Comparison of ENCODE assay signal across 29 cellular contexts in the genomic region with DNA sequence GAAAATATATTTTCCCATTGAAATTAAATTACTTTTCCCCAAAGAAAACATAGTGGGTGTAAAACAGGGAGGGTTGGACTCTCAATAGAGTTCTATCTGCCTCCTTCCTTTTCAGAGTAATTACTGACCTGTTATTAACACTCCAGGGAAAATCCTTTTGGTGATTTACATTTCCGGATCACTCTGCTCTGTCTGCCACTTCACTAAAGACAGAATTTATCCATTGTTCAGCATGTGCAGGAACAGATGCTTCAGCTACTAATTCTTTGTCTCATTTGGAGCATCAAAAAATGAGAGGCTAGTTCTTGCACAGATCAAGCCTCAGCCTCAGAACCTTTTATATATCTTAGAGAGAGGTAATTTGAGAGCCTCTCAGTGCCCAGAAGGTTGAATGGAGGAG.
DNase-seq lines count a peak whose midpoint lies in the region; ATAC-seq lines count a peak whose summit lies in the region.
"Had no signal": no experiment of that assay in that cellular context is flagged by ENCODE, and none has a peak within 500 bp of the region (broad histone marks: within the 10 kb centered on the region; RNA-seq: fewer than 3 reads in every experiment).

No MANE protein-coding gene starts in this region.

- DNase-seq in GM23248 (no peak), NCI-H524 (lab: John Stamatoyannopoulos, UW) (peak; percentile 58 to 94), dermis microvascular lymphatic vessel endothelial cell (ENCODE audit: low read depth in 2 of 2) (peak; percentile 45 to 55), pulmonary artery endothelial cell (ENCODE audit: low read depth, low spot score) (peak; percentile 13), NCI-H526 (lab: John Stamatoyannopoulos, UW) (no peak)
- DNase-seq: activated CD4-positive, CD25-positive, alpha-beta regulatory T cell treated with anti-CD3 and anti-CD28 coated beads, Interleukin-2, amount 50 U/mL, for 72 hours; activated CD8-positive, alpha-beta memory T cell treated with anti-CD3 and anti-CD28 coated beads, Interleukin-2, amount 50 U/mL, for 48 hours; activated CD8-positive, alpha-beta T cell treated with anti-CD3 and anti-CD28 coated beads for 36 hours; activated naive CD4-positive, alpha-beta T cell treated with anti-CD3 and anti-CD28 coated beads, Interleukin-2, amount 10 ng/mL, durations not matched to agents 7 days and 5 days; adrenal gland; body of pancreas; C1 segment of cervical spinal cord; Caco-2; DND-41; GF-D8; hippocampal formation; mucosa of descending colon; natural killer cell; NCI-H1048; NCI-H1930; NCI-H226; NK-92 treated with Interleukin-12 subunit alpha and Interleukin-12 subunit beta, amount 100 ng/mL, for 24 hours; T-helper 17 cell; upper lobe of left lung had no signal

- H3K79me2 ChIP-seq in GM23248 (ENCODE audit: insufficient read depth), result no peaks in the 10 kb centered on the region

- H3K9me2 ChIP-seq in GM23248 (ENCODE audit: insufficient read depth), result no peaks in the 10 kb centered on the region

- H3K9me3 ChIP-seq in GM23248 (ENCODE audit: low read depth), result no peaks in the 10 kb centered on the region
- H3K9me3 ChIP-seq: adrenal gland, body of pancreas, Caco-2, mucosa of descending colon, upper lobe of left lung had no signal

- peak overlapping the region; percentile 47; the same call in 1 of the 2 replicates for H2AFZ ChIP-seq in GM23248

- H3K4me1 ChIP-seq in GM23248 (ENCODE audit: insufficient read depth), result peaks cover 35% of the 10 kb centered on the region
- H3K4me1 ChIP-seq: adrenal gland, body of pancreas, Caco-2, gastroesophageal sphincter, upper lobe of left lung had no signal

- no peak overlapping the region for H3K4me2 ChIP-seq in GM23248 (ENCODE audit: unreplicated experiment)

- no peaks in the 10 kb centered on the region for H3K36me3 ChIP-seq in GM23248 (ENCODE audit: low read depth)
- H3K36me3 ChIP-seq: adrenal gland, gastroesophageal sphincter, upper lobe of left lung had no signal

- no peak overlapping the region for H3K9ac ChIP-seq in GM23248

- H4K20me1 ChIP-seq in GM23248 (ENCODE audit: insufficient read depth), result no peaks in the 10 kb centered on the region

- H3K27me3 ChIP-seq in GM23248 (replicated peaks; ENCODE audit: insufficient read depth), result no peaks in the 10 kb centered on the region
- H3K27me3 ChIP-seq: adrenal gland, body of pancreas, gastroesophageal sphincter, upper lobe of left lung had no signal

- no peak overlapping the region for H3K4me3 ChIP-seq in GM23248
- H3K4me3 ChIP-seq: adrenal gland, body of pancreas, gastroesophageal sphincter, mucosa of descending colon, SK-N-MC, upper lobe of left lung had no signal

- in situ Hi-C loops in GM23248 (cut with MboI), result no loop called here

- 55% methylated on average over 1 of the region's 1 CpG for WGBS in GM23248 (ENCODE audit: low coverage in 1 of 2, low lambda C conversion rate in 2 of 2, missing lambda C conversion rate in 2 of 2), 2 experiments

- H3F3A ChIP-seq in GM23248 (ENCODE audit: insufficient read depth), result 0 out of 2 replicates have a peak, but pooled peaks cover 7% of the 10 kb centered on the region

- H3K27ac ChIP-seq in GM23248, result no peak overlapping the region
- H3K27ac ChIP-seq: adrenal gland, body of pancreas, gastroesophageal sphincter, SK-N-MC, upper lobe of left lung had no signal

- ATAC-seq in GM21737 (IDR thresholded peaks at IDR 0.05; ENCODE audit: unreplicated experiment) (no peak), GM18511 (IDR thresholded peaks at IDR 0.05; ENCODE audit: unreplicated experiment) (no peak)
- ATAC-seq: activated CD8-positive, alpha-beta T cell treated with anti-CD3 and anti-CD28 coated beads for 36 hours; body of pancreas; gastroesophageal sphincter; mucosa of descending colon; natural killer cell; stimulated activated memory B cell treated with anti-CD40 and anti-IgM and Interleukin-4, amounts not matched to agents 10 μg/mL and 1 μg/mL and 100 μg/mL, for 72 hours; T-helper 17 cell had no signal

Comparison
In these comparisons a context has a peak if more than half of its experiments do, and no peak if none do; other contexts are left out.
1. DNase-seq: peak in NCI-H524 (2 of 2), dermis microvascular lymphatic vessel endothelial cell (2 of 2) and pulmonary artery endothelial cell (single experiment); none in GM23248 (single experiment) and NCI-H526 (0 of 2).